21 cellular contexts compared by ENCODE assay signal in genomic region chr10:106920538-106920937, GRCh38.
"Had no signal": no experiment of that assay in that cellular context is flagged by ENCODE, and none has a peak within 500 bp of the region (broad histone marks: within the 10 kb centered on the region; RNA-seq: fewer than 3 reads in every experiment).

No MANE protein-coding gene starts in this region.

- H3K27ac ChIP-seq: SK-N-MC had no signal

- ATAC-seq: activated CD8-positive, alpha-beta memory T cell treated with anti-CD3 and anti-CD28 coated beads, Interleukin-2, amount 10 ng/mL, durations not matched to agents 7 days and 5 days; T-cell had no signal

- H3K4me3 Mint-ChIP-seq: activated B cell treated with CpG ODN at 0.5 μM for 24 hours; activated CD4-positive, alpha-beta T cell treated with anti-CD3 and anti-CD28 coated beads, Interleukin-2, amount 10 ng/mL, durations not matched to agents 24 days and 14 days; activated CD8-positive, alpha-beta memory T cell treated with anti-CD3 and anti-CD28 coated beads, Interleukin-2, amount 10 ng/mL, durations not matched to agents 7 days and 5 days; activated naive CD8-positive, alpha-beta T cell treated with anti-CD3 and anti-CD28 coated beads for 36 hours; activated T-cell treated with anti-CD3 and anti-CD28 coated beads, Interleukin-2, amount 50 U/mL, for 24 hours; central memory CD8-positive, alpha-beta T cell; T-cell had no signal

- H3K9me3 Mint-ChIP-seq: activated CD4-positive, alpha-beta T cell treated with anti-CD3 and anti-CD28 coated beads, Interleukin-2, amount 10 ng/mL, durations not matched to agents 24 days and 14 days; activated naive CD8-positive, alpha-beta T cell treated with anti-CD3 and anti-CD28 coated beads for 36 hours had no signal

- H3K4me3 ChIP-seq: SK-N-MC had no signal

- H3K36me3 Mint-ChIP-seq: activated CD8-positive, alpha-beta memory T cell treated with anti-CD3 and anti-CD28 coated beads, Interleukin-2, amount 10 ng/mL, durations not matched to agents 7 days and 5 days; activated naive CD8-positive, alpha-beta T cell treated with anti-CD3 and anti-CD28 coated beads for 36 hours; T-cell had no signal

- DNase-seq: activated B cell treated with CpG ODN at 0.5 μM for 24 hours; activated CD4-positive, alpha-beta T cell treated with anti-CD3 and anti-CD28 coated beads for 1 hour; activated CD4-positive, alpha-beta T cell treated with anti-CD3 and anti-CD28 coated beads, Interleukin-2, amount 10 ng/mL, durations not matched to agents 24 days and 14 days; activated CD4-positive, alpha-beta T cell treated with anti-CD3 and anti-CD28 coated beads, Interleukin-2, amount 50 U/mL, for 48 hours; activated CD8-positive, alpha-beta memory T cell treated with anti-CD3 and anti-CD28 coated beads, Interleukin-2, amount 10 ng/mL, durations not matched to agents 7 days and 5 days; activated effector memory CD4-positive, alpha-beta T cell treated with anti-CD3 and anti-CD28 coated beads, Interleukin-2, amount 50 U/mL, for 16 hours; activated naive CD4-positive, alpha-beta T cell treated with Interleukin-2 at 50 U/mL for 16 hours; activated naive CD8-positive, alpha-beta T cell treated with anti-CD3 and anti-CD28 coated beads for 36 hours; activated T-cell treated with anti-CD3 and anti-CD28 coated beads, Interleukin-2, amount 50 U/mL, for 24 hours; Kasumi-1; NCI-H1105 treated with DMSO at 0.1 percent for 48 hours; NCI-H1436 treated with DMSO at 0.1 percent for 48 hours; NCI-H187 treated with DMSO at 0.1 percent for 48 hours; NCI-H2081 treated with DMSO at 0.1 percent for 48 hours; NCI-H446; NCI-H524; T-cell; T-helper 2 cell; T1000 had no signal

- H3K27ac Mint-ChIP-seq: activated B cell treated with CpG ODN at 0.5 μM for 24 hours; activated CD4-positive, alpha-beta T cell treated with anti-CD3 and anti-CD28 coated beads, Interleukin-2, amount 10 ng/mL, durations not matched to agents 24 days and 14 days; activated CD8-positive, alpha-beta memory T cell treated with anti-CD3 and anti-CD28 coated beads, Interleukin-2, amount 10 ng/mL, durations not matched to agents 7 days and 5 days; activated naive CD8-positive, alpha-beta T cell treated with anti-CD3 and anti-CD28 coated beads for 36 hours; activated T-cell treated with anti-CD3 and anti-CD28 coated beads, Interleukin-2, amount 50 U/mL, for 24 hours; T-cell had no signal

- H3K27me3 Mint-ChIP-seq: activated B cell treated with CpG ODN at 0.5 μM for 24 hours; activated CD4-positive, alpha-beta T cell treated with anti-CD3 and anti-CD28 coated beads, Interleukin-2, amount 10 ng/mL, durations not matched to agents 24 days and 14 days; activated CD8-positive, alpha-beta memory T cell treated with anti-CD3 and anti-CD28 coated beads, Interleukin-2, amount 10 ng/mL, durations not matched to agents 7 days and 5 days; activated naive CD8-positive, alpha-beta T cell treated with anti-CD3 and anti-CD28 coated beads for 36 hours; activated T-cell treated with anti-CD3 and anti-CD28 coated beads, Interleukin-2, amount 50 U/mL, for 24 hours; central memory CD8-positive, alpha-beta T cell; T-cell had no signal

- H3K4me1 Mint-ChIP-seq: activated B cell treated with CpG ODN at 0.5 μM for 24 hours; activated CD4-positive, alpha-beta T cell treated with anti-CD3 and anti-CD28 coated beads, Interleukin-2, amount 10 ng/mL, durations not matched to agents 24 days and 14 days; activated CD8-positive, alpha-beta memory T cell treated with anti-CD3 and anti-CD28 coated beads, Interleukin-2, amount 10 ng/mL, durations not matched to agents 7 days and 5 days; activated naive CD8-positive, alpha-beta T cell treated with anti-CD3 and anti-CD28 coated beads for 36 hours; central memory CD8-positive, alpha-beta T cell; T-cell had no signal
